ENCODE assay signal across 18 cellular contexts in genomic region chr22:49663311-49663711, GRCh38.
DNase-seq lines count a peak whose midpoint lies in the region; ATAC-seq lines count a peak whose summit lies in the region.
"Had no signal": no experiment of that assay in that cellular context is flagged by ENCODE, and none has a peak within 500 bp of the region (broad histone marks: within the 10 kb centered on the region; RNA-seq: fewer than 3 reads in every experiment).

No MANE protein-coding gene starts in this region.

- no peak for ATAC-seq in sciatic nerve
- no peak for ATAC-seq in GM18519 (IDR thresholded peaks at IDR 0.05; ENCODE audit: low FRiP score, unreplicated experiment)
- no peak for ATAC-seq in activated CD4-positive, CD25-positive, alpha-beta regulatory T cell treated with anti-CD3 and anti-CD28 coated beads, Interleukin-2, amount 50 U/mL, for 24 hours
- ATAC-seq: PC-3 had no signal

- intact Hi-C loops in sciatic nerve (cut with DNase I) = no loop called here

- peak; percentile 2 for DNase-seq in stimulated activated CD4-positive, alpha-beta T cell treated with anti-CD3 and anti-CD28 coated beads, Interleukin-4, amount 100 ng/mL, for 24 hours
- DNase-seq in stimulated activated CD4-positive, alpha-beta T cell treated with anti-CD3 and anti-CD28 coated beads, Interleukin-1b, Interleukin-23, amount 100 ng/mL, for 48 hours = no peak
- DNase-seq in islet precursor cell (peak; percentile 40), sciatic nerve (ENCODE audit: low spot score) (peak; percentile 51), DMS 273 treated with DMSO at 0.1 percent for 48 hours (lab: John Stamatoyannopoulos, UW) (no peak)
- DNase-seq: ACHN, DND-41, H7, HFFc6, KG1, MV-4-11, NCI-H187, NCI-H226, NCI-H524 treated with DMSO at 0.1 percent for 48 hours, PC-3, RPMI8226 had no signal

Comparison
In these comparisons a context has a peak if more than half of its experiments do, and no peak if none do; other contexts are left out.
1. DNase-seq: peak in stimulated activated CD4-positive, alpha-beta T cell treated with anti-CD3 and anti-CD28 coated beads, Interleukin-4, amount 100 ng/mL, for 24 hours (single experiment), islet precursor cell (single experiment) and sciatic nerve (single experiment); none in stimulated activated CD4-positive, alpha-beta T cell treated with anti-CD3 and anti-CD28 coated beads, Interleukin-1b, Interleukin-23, amount 100 ng/mL, for 48 hours (single experiment) and DMS 273 treated with DMSO at 0.1 percent for 48 hours (single experiment).